In genomic region chr9:113151696-113152630, GRCh38 we compare ENCODE assay signal across 8 cellular contexts. TPM values are rescaled to one million over a fixed set of nuclear protein-coding genes. Genes with fewer than 3 reads are reported as not detected.
DNase-seq lines count a peak whose midpoint lies in the region; ATAC-seq and TF ChIP-seq lines count a peak whose summit lies in the region.

No MANE protein-coding gene starts in this region.

- H3K4me3 ChIP-seq in ascending aorta (peak overlapping the region; percentile 83 to 95), suprapubic skin (peak overlapping the region; percentile 74)

- TF ChIP-seq POLR2A in suprapubic skin (IDR thresholded peaks at IDR 0.05) = no peak

- TF ChIP-seq CTCF in ascending aorta (IDR thresholded peaks at IDR 0.05) (no peak), suprapubic skin (IDR thresholded peaks at IDR 0.05) (no peak)

- ATAC-seq in GM18873 (IDR thresholded peaks at IDR 0.05; ENCODE audit: low FRiP score, unreplicated experiment) = no peak

- DNase-seq in SKM-1 treated with dmso at 0.1 percent for 144 hours (lab: John Stamatoyannopoulos, UW; ENCODE audit: unreplicated experiment) = peak; percentile 22
- DNase-seq in SKM-1 (lab: John Stamatoyannopoulos, UW; ENCODE audit: unreplicated experiment) = no peak
- no peak for DNase-seq in ascending aorta (ENCODE audit: low spot score in 2 of 2)
- DNase-seq in kidney tubule cell (ENCODE audit: low spot score) = peak; percentile 38
- no peak for DNase-seq in suprapubic skin (ENCODE audit: low spot score in 2 of 2)
- no peak for DNase-seq in medulla oblongata (ENCODE audit: extremely low spot score)
- DNase-seq in dedifferentiated amniotic fluid mesenchymal stem cell (ENCODE audit: extremely low spot score) = no peak

- H3K27ac ChIP-seq in ascending aorta = peak overlapping the region; percentile 68 to 82
- H3K27ac ChIP-seq in suprapubic skin = peak overlapping the region; percentile 92

- TF ChIP-seq EP300 in suprapubic skin (IDR thresholded peaks at IDR 0.05) = no peak

- intact Hi-C loops in ascending aorta (cut with DNase I) = loop anchor here (2.0 kb wide), 2 partner anchors 69 to 123 kb away; partner anchors contain the start of genes CDC26, FKBP15, PRPF4 and SLC31A1

- 39% methylated on average over 9 of the region's 11 CpGs for WGBS in suprapubic skin

- no peaks in the 10 kb centered on the region for H3K9me3 ChIP-seq in ascending aorta
- no peaks in the 10 kb centered on the region for H3K9me3 ChIP-seq in suprapubic skin

- H3K4me1 ChIP-seq in ascending aorta (peaks cover 0 to 9% of the 10 kb centered on the region in 2 donors), suprapubic skin (peaks cover 61% of the 10 kb centered on the region)

- H3K27me3 ChIP-seq in ascending aorta = no peaks in the 10 kb centered on the region
- H3K27me3 ChIP-seq in suprapubic skin = no peaks in the 10 kb centered on the region

- H3K36me3 ChIP-seq in ascending aorta (peaks cover 0 to under 1% of the 10 kb centered on the region in 2 donors), suprapubic skin (no peaks in the 10 kb centered on the region)

RNA-seq across cellular contexts. Expression of gene SLC31A2, which starts 1.2 kb away (rescaled TPM):
- total RNA-seq in ascending aorta (7.2 TPM), suprapubic skin (100 to 1,000 TPM in 2 of 4 donors, 10 to 100 TPM in 2; 49.8 to 114 (median 88.4) TPM)

Comparison
In these comparisons a context has a peak if more than half of its experiments do, and no peak if none do; other contexts are left out.
1. DNase-seq: peak in SKM-1 treated with dmso at 0.1 percent for 144 hours (single experiment) and kidney tubule cell (single experiment); none in SKM-1 (single experiment), ascending aorta (0 of 2), suprapubic skin (0 of 2), medulla oblongata (single experiment) and dedifferentiated amniotic fluid mesenchymal stem cell (single experiment).